28 cellular contexts compared by ENCODE assay signal in genomic region chr14:79708426-79708825, GRCh38.
"Had no signal": no experiment of that assay in that cellular context is flagged by ENCODE, and none has a peak within 500 bp of the region (broad histone marks: within the 10 kb centered on the region; RNA-seq: fewer than 3 reads in every experiment).

No MANE protein-coding gene starts in this region.

- H3K27ac Mint-ChIP-seq: activated B cell treated with CpG ODN at 0.5 μM for 24 hours; activated CD4-positive, alpha-beta memory T cell treated with anti-CD3 and anti-CD28 coated beads for 36 hours; activated naive CD4-positive, alpha-beta T cell treated with anti-CD3 and anti-CD28 coated beads, Interleukin-2, amount 10 ng/mL, durations not matched to agents 7 days and 5 days; activated naive CD8-positive, alpha-beta T cell; activated naive CD8-positive, alpha-beta T cell treated with anti-CD3 and anti-CD28 coated beads, Interleukin-2, amount 50 U/mL, for 24 hours; activated T-helper 1 cell treated with anti-CD3 and anti-CD28 coated beads, Interleukin-12 subunit alpha, Interleukin-12 subunit beta, Interleukin-2, Interleukin-4 antibody, amounts not matched to agents 30 ng/mL and 10 ng/mL and 1 ng/mL, durations not matched to agents 14 hours and 24 hours and 36 hours had no signal

- H3K4me1 Mint-ChIP-seq: activated B cell treated with CpG ODN at 0.5 μM for 24 hours; activated naive CD4-positive, alpha-beta T cell treated with anti-CD3 and anti-CD28 coated beads, Interleukin-2, amount 10 ng/mL, durations not matched to agents 7 days and 5 days; activated naive CD8-positive, alpha-beta T cell treated with anti-CD3 and anti-CD28 coated beads, Interleukin-2, amount 50 U/mL, for 24 hours had no signal

- H3K27me3 Mint-ChIP-seq: activated B cell treated with CpG ODN at 0.5 μM for 24 hours; activated CD4-positive, alpha-beta memory T cell treated with anti-CD3 and anti-CD28 coated beads for 36 hours; activated naive CD4-positive, alpha-beta T cell treated with anti-CD3 and anti-CD28 coated beads, Interleukin-2, amount 10 ng/mL, durations not matched to agents 7 days and 5 days; activated naive CD8-positive, alpha-beta T cell; activated naive CD8-positive, alpha-beta T cell treated with anti-CD3 and anti-CD28 coated beads, Interleukin-2, amount 50 U/mL, for 24 hours had no signal

- DNase-seq: activated B cell treated with CpG ODN at 0.5 μM for 24 hours; activated CD4-positive, alpha-beta memory T cell treated with anti-CD3 and anti-CD28 coated beads for 36 hours; activated CD4-positive, alpha-beta T cell treated with anti-CD3 and anti-CD28 coated beads for 4 hours; activated CD4-positive, alpha-beta T cell treated with anti-CD3 and anti-CD28 coated beads, Interleukin-2, amount 50 U/mL, for 1 hour; activated CD4-positive, CD25-positive, alpha-beta regulatory T cell treated with anti-CD3 and anti-CD28 coated beads, Interleukin-2, amount 50 U/mL, for 72 hours; activated CD8-positive, alpha-beta memory T cell treated with anti-CD3 and anti-CD28 coated beads, Interleukin-2, amount 50 U/mL, for 4 hours; activated gamma-delta T cell treated with Interleukin-2 at 50 U/mL for 16 hours; activated naive CD4-positive, alpha-beta T cell treated with anti-CD3 and anti-CD28 coated beads, Interleukin-2, amount 10 ng/mL, durations not matched to agents 7 days and 5 days; activated naive CD8-positive, alpha-beta T cell treated with anti-CD3 and anti-CD28 coated beads, Interleukin-2, amount 50 U/mL, for 24 hours; activated T-cell treated with anti-CD3 and anti-CD28 coated beads for 4 hours; activated T-cell treated with anti-CD3 and anti-CD28 coated beads, Interleukin-2, amount 50 U/mL, for 4 hours; anterior cingulate cortex; cerebellar nuclear complex; Karpas-422; KBM-7; NCI-H1105; NCI-H1417 treated with DMSO at 0.1 percent for 48 hours; NCI-H187 treated with DMSO at 0.1 percent for 48 hours; NCI-H2081; NCI-H446 treated with DMSO at 0.1 percent for 48 hours; NCI-H524; Right ventricle myocardium superior; T-helper 1 cell; T-helper 2 cell; T-helper 9 cell had no signal

- H3K4me3 Mint-ChIP-seq: activated B cell treated with CpG ODN at 0.5 μM for 24 hours; activated CD4-positive, alpha-beta memory T cell treated with anti-CD3 and anti-CD28 coated beads for 36 hours; activated naive CD4-positive, alpha-beta T cell treated with anti-CD3 and anti-CD28 coated beads, Interleukin-2, amount 10 ng/mL, durations not matched to agents 7 days and 5 days; activated naive CD8-positive, alpha-beta T cell; activated naive CD8-positive, alpha-beta T cell treated with anti-CD3 and anti-CD28 coated beads, Interleukin-2, amount 50 U/mL, for 24 hours; activated T-cell treated with anti-CD3 and anti-CD28 coated beads, Interleukin-2, amount 50 U/mL, for 4 hours; activated T-helper 1 cell treated with anti-CD3 and anti-CD28 coated beads, Interleukin-12 subunit alpha, Interleukin-12 subunit beta, Interleukin-2, Interleukin-4 antibody, amounts not matched to agents 30 ng/mL and 10 ng/mL and 1 ng/mL, durations not matched to agents 14 hours and 24 hours and 36 hours had no signal

- ATAC-seq: activated naive CD8-positive, alpha-beta T cell treated with anti-CD3 and anti-CD28 coated beads, Interleukin-2, amount 50 U/mL, for 24 hours; activated T-cell treated with anti-CD3 and anti-CD28 coated beads, Interleukin-2, amount 50 U/mL, for 4 hours had no signal

- H3K9me3 Mint-ChIP-seq: activated naive CD4-positive, alpha-beta T cell treated with anti-CD3 and anti-CD28 coated beads, Interleukin-2, amount 10 ng/mL, durations not matched to agents 7 days and 5 days; activated T-cell treated with anti-CD3 and anti-CD28 coated beads, Interleukin-2, amount 50 U/mL, for 4 hours; activated T-helper 1 cell treated with anti-CD3 and anti-CD28 coated beads, Interleukin-12 subunit alpha, Interleukin-12 subunit beta, Interleukin-2, Interleukin-4 antibody, amounts not matched to agents 30 ng/mL and 10 ng/mL and 1 ng/mL, durations not matched to agents 14 hours and 24 hours and 36 hours; brain had no signal

- H3K36me3 Mint-ChIP-seq: activated CD4-positive, alpha-beta memory T cell treated with anti-CD3 and anti-CD28 coated beads for 36 hours; activated naive CD4-positive, alpha-beta T cell treated with anti-CD3 and anti-CD28 coated beads, Interleukin-2, amount 10 ng/mL, durations not matched to agents 7 days and 5 days; activated naive CD8-positive, alpha-beta T cell; brain had no signal
